Comparison of ENCODE assay signal across 9 cellular contexts in genomic region chr17:46121165-46121764, GRCh38.
DNase-seq lines count a peak whose midpoint lies in the region; ATAC-seq and TF ChIP-seq lines count a peak whose summit lies in the region.
"Had no signal": no experiment of that assay in that cellular context is flagged by ENCODE, and none has a peak within 500 bp of the region (broad histone marks: within the 10 kb centered on the region; RNA-seq: fewer than 3 reads in every experiment).

No MANE protein-coding gene starts in this region.

- peaks cover 93% of the 10 kb centered on the region for H3K79me2 ChIP-seq in KMS-11 (ENCODE audit: insufficient read depth, low read depth)

- H3K4me1 Mint-ChIP-seq in effector memory CD8-positive, alpha-beta T cell (ENCODE audit: low read depth in 2 of 2): peaks cover 48 to 89% of the 10 kb centered on the region in 2 donors
- peaks cover 36% of the 10 kb centered on the region for H3K4me1 Mint-ChIP-seq in osteocyte (ENCODE audit: unreplicated experiment)

- no peak for TF ChIP-seq CTCF in GM10248 (IDR thresholded peaks at IDR 0.05; ENCODE audit: control extremely low read depth, extremely low read depth, low read depth, missing control alignments)
- TF ChIP-seq CTCF in KMS-11 (conservative IDR thresholded peaks at IDR 0.05; ENCODE audit: low read depth, low read length): no peak
- no peak for TF ChIP-seq CTCF in osteocyte (IDR thresholded peaks at IDR 0.05)

- peaks cover 97% of the 10 kb centered on the region for H3K4me1 ChIP-seq in KMS-11 (ENCODE audit: low read depth, poor library complexity, severe bottlenecking)

- no peaks in the 10 kb centered on the region for H3K9me3 Mint-ChIP-seq in effector memory CD8-positive, alpha-beta T cell
- H3K9me3 Mint-ChIP-seq in osteocyte (ENCODE audit: unreplicated experiment): no peaks in the 10 kb centered on the region

- peaks cover under 1% of the 10 kb centered on the region for H3K36me3 Mint-ChIP-seq in effector memory CD8-positive, alpha-beta T cell (ENCODE audit: insufficient read depth)
- peaks cover 4% of the 10 kb centered on the region for H3K36me3 Mint-ChIP-seq in osteocyte (ENCODE audit: unreplicated experiment)

- ATAC-seq in effector memory CD8-positive, alpha-beta T cell (replicated peaks): no peak

- peak; percentile 63 for DNase-seq in GM10248 (ENCODE audit: extremely low spot score)
- DNase-seq in effector memory CD8-positive, alpha-beta T cell: no peak
- DNase-seq in osteocyte (ENCODE audit: extremely low spot score, unreplicated experiment): no peak
- DNase-seq in NCI-H1105 (lab: John Stamatoyannopoulos, UW): no peak
- no peak for DNase-seq in NCI-H187 treated with DMSO at 0.1 percent for 48 hours (lab: John Stamatoyannopoulos, UW)
- no peak for DNase-seq in activated CD4-positive, CD25-positive, alpha-beta regulatory T cell treated with anti-CD3 and anti-CD28 coated beads, Interleukin-2, amount 50 U/mL, for 72 hours
- DNase-seq: COR-L47, NCI-H446 treated with DMSO at 0.1 percent for 48 hours had no signal

- CTCF ChIA-PET in GM10248 (lab: Yijun Ruan, JAX): interaction anchor here (1.0 to 2.3 kb wide), 6 partner anchors 12 to 92 kb away, joined by 3 to 11 read pairs (median 5); no protein-coding TSS in a partner anchor

- H3K27ac ChIP-seq in KMS-11: peak overlapping the region; percentile 68

- H3K9ac ChIP-seq in KMS-11: peak overlapping the region; percentile 11; the same call in 1 of the 2 replicates

- no peaks in the 10 kb centered on the region for H3K27me3 ChIP-seq in KMS-11 (ENCODE audit: insufficient read depth, low read depth)

- H4K20me1 ChIP-seq in KMS-11 (ENCODE audit: insufficient read depth): no peaks in the 10 kb centered on the region; the same call in 1 of the 2 replicates

- H3K4me3 ChIP-seq in KMS-11 (IDR thresholded peaks at IDR 0.05; ENCODE audit: insufficient read depth, low read depth, low read length): no peak overlapping the region

- no peaks in the 10 kb centered on the region for H3K36me3 ChIP-seq in KMS-11 (ENCODE audit: insufficient read depth)

- peak overlapping the region; percentile 71 to 81 for H3K27ac Mint-ChIP-seq in effector memory CD8-positive, alpha-beta T cell
- H3K27ac Mint-ChIP-seq in osteocyte (ENCODE audit: unreplicated experiment): peak overlapping the region; percentile 3

- H3K4me2 ChIP-seq in KMS-11: peak overlapping the region; percentile 58

- H2AFZ ChIP-seq in KMS-11 (ENCODE audit: low read depth): no peak overlapping the region

- POLR2A ChIA-PET in GM10248 (lab: Yijun Ruan, JAX): no interaction called here

- H3K4me3 Mint-ChIP-seq in effector memory CD8-positive, alpha-beta T cell: peak overlapping the region; percentile 0 to 51
- no peak overlapping the region for H3K4me3 Mint-ChIP-seq in osteocyte (ENCODE audit: unreplicated experiment)

- H3K27me3 Mint-ChIP-seq in effector memory CD8-positive, alpha-beta T cell: no peaks in the 10 kb centered on the region
- H3K27me3 Mint-ChIP-seq in osteocyte (ENCODE audit: unreplicated experiment): no peaks in the 10 kb centered on the region
